In genomic region chr16:81451753-81452680, GRCh38 we compare ENCODE assay signal across 9 cellular contexts. TPM values are rescaled to one million over a fixed set of nuclear protein-coding genes. Genes with fewer than 3 reads are reported as not detected.
A peak's percentile ranks its signal among the peaks of the same experiment; 100 is the strongest.
DNase-seq lines count a peak whose midpoint lies in the region; TF ChIP-seq lines count a peak whose summit lies in the region.
"Had no signal": no experiment of that assay in that cellular context is flagged by ENCODE, and none has a peak within 500 bp of the region (broad histone marks: within the 10 kb centered on the region; RNA-seq: fewer than 3 reads in every experiment).

No MANE protein-coding gene starts in this region.

- H3K36me3 ChIP-seq in left ventricle myocardium inferior (no peaks in the 10 kb centered on the region), spleen (peaks cover 0 to 22% (median 0%) of the 10 kb centered on the region in 6 donors)

- H3K9me3 ChIP-seq in left ventricle myocardium inferior (replicated peaks) (no peaks in the 10 kb centered on the region), spleen (peaks cover 0 to 8% (median 0%) of the 10 kb centered on the region in 8 donors)

- DNase-seq in HuH-7 (ENCODE audit: low spot score) (peak; percentile 79), left ventricle myocardium inferior (no peak), spleen (no peak), GM03348 (ENCODE audit: low spot score) (no peak), UCSD-AML1 (lab: John Stamatoyannopoulos, UW; ENCODE audit: unreplicated experiment) (no peak), NCI-H446 (lab: John Stamatoyannopoulos, UW) (no peak), NAMALWA (ENCODE audit: low spot score) (no peak)
- DNase-seq in activated CD4-positive, alpha-beta T cell treated with anti-CD3 and anti-CD28 coated beads for 48 hours: peak; percentile 69
- DNase-seq: foreskin keratinocyte had no signal

- TF ChIP-seq CTCF in left ventricle myocardium inferior (IDR thresholded peaks at IDR 0.05; ENCODE audit: borderline replicate concordance): no peak
- no peak for TF ChIP-seq CTCF in spleen (IDR thresholded peaks at IDR 0.05 in 8 of 11, conservative IDR thresholded peaks at IDR 0.05 in 3 of 11)

- peaks cover 47% of the 10 kb centered on the region for H3K4me1 ChIP-seq in left ventricle myocardium inferior
- H3K4me1 ChIP-seq in spleen: peaks cover 40 to 100% (median 88%) of the 10 kb centered on the region in 6 donors

- H3K4me3 ChIP-seq in left ventricle myocardium inferior (peak overlapping the region; percentile 17), spleen (peak overlapping the region in 1 of 8 donors; percentile 4)

- intact Hi-C loops in left ventricle myocardium inferior (cut with micrococcal nuclease): no loop called here
- intact Hi-C loops in spleen (cut with DNase I; ENCODE audit: low total_unique reads): no loop called here

- H3K27ac ChIP-seq in left ventricle myocardium inferior (replicated peaks) (peak overlapping the region; percentile 41), spleen (peak overlapping the region; percentile 36 to 78 (median 58))
- H3K27ac ChIP-seq: foreskin keratinocyte had no signal

- H3K27me3 ChIP-seq in left ventricle myocardium inferior (ENCODE audit: low read depth) (no peaks in the 10 kb centered on the region), spleen (replicated peaks in 1 of 7) (no peaks in the 10 kb centered on the region)
- H3K27me3 ChIP-seq: foreskin keratinocyte had no signal

- TF ChIP-seq POLR2A in spleen (IDR thresholded peaks at IDR 0.05): no peak

- WGBS in spleen, 5 donors: 44 to 59% (median 51%) methylated on average over 20 of the region's 20 CpGs

RNA-seq across cellular contexts. Expression of gene CMIP, which starts 7.4 kb away (rescaled TPM):
- total RNA-seq in left ventricle myocardium inferior (11.2 TPM), spleen (100 to 1,000 TPM in 1 of 7 donors, 10 to 100 TPM in 6; 49.9 to 107 (median 67.1) TPM)
- polyA plus RNA-seq in spleen: 10 to 100 TPM in 1 of 3 donors, 1 to 10 TPM in 2; 6.0 to 11.8 (median 6.2) TPM

Comparison
In these comparisons a context has a peak if more than half of its experiments do, and no peak if none do; other contexts are left out.
1. DNase-seq: peak in HuH-7 (single experiment) and activated CD4-positive, alpha-beta T cell treated with anti-CD3 and anti-CD28 coated beads for 48 hours (single experiment); none in left ventricle myocardium inferior (single experiment), spleen (single experiment), GM03348 (single experiment), UCSD-AML1 (single experiment), NCI-H446 (0 of 2) and NAMALWA (single experiment).